In the genomic region with DNA sequence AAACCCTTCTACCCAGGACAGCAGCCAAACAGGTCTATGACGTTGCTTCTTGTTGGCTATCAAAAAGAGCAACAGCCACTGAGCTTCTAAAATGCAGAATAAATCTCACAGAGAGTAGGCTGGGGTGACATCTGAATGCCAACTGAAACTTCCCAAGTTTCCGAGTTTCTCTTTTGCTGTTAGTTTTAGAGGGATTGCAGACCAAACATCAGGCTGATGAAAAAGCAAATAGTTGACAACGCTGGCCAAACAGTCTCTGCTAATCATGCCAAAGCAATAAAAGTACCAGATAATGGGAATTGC, we compare ENCODE assay signal across 7 cellular contexts. TPM values are rescaled to one million over a fixed set of nuclear protein-coding genes. Genes with fewer than 3 reads are reported as not detected.
A peak's percentile ranks its signal among the peaks of the same experiment; 100 is the strongest.
DNase-seq lines count a peak whose midpoint lies in the region; ATAC-seq lines count a peak whose summit lies in the region.

No MANE protein-coding gene starts in this region.

- no peaks in the 10 kb centered on the region for H3K27me3 Mint-ChIP-seq in activated T-helper 17 cell treated with anti-CD3 and anti-CD28 coated beads, Interleukin-2, amount 50 U/mL, for 72 hours
- no peaks in the 10 kb centered on the region for H3K27me3 Mint-ChIP-seq in stimulated activated naive CD8-positive, alpha-beta T cell treated with anti-CD3 and anti-CD28 coated beads, Interleukin-15, amount 100 ng/mL, for 72 hours

- H3K9me3 Mint-ChIP-seq in activated T-helper 17 cell treated with anti-CD3 and anti-CD28 coated beads, Interleukin-2, amount 50 U/mL, for 72 hours = no peaks in the 10 kb centered on the region
- H3K9me3 Mint-ChIP-seq in stimulated activated naive CD8-positive, alpha-beta T cell treated with anti-CD3 and anti-CD28 coated beads, Interleukin-15, amount 100 ng/mL, for 72 hours = no peaks in the 10 kb centered on the region

- H3K27ac Mint-ChIP-seq in activated T-helper 17 cell treated with anti-CD3 and anti-CD28 coated beads, Interleukin-2, amount 50 U/mL, for 72 hours = peak overlapping the region; percentile 98
- H3K27ac Mint-ChIP-seq in stimulated activated naive CD8-positive, alpha-beta T cell treated with anti-CD3 and anti-CD28 coated beads, Interleukin-15, amount 100 ng/mL, for 72 hours = peak overlapping the region; percentile 95 to 98

- no peaks in the 10 kb centered on the region for H3K36me3 Mint-ChIP-seq in activated T-helper 17 cell treated with anti-CD3 and anti-CD28 coated beads, Interleukin-2, amount 50 U/mL, for 72 hours (ENCODE audit: low read depth)

- peaks cover 17% of the 10 kb centered on the region for H3K4me1 Mint-ChIP-seq in activated T-helper 17 cell treated with anti-CD3 and anti-CD28 coated beads, Interleukin-2, amount 50 U/mL, for 72 hours
- peaks cover 19% of the 10 kb centered on the region for H3K4me1 Mint-ChIP-seq in stimulated activated naive CD8-positive, alpha-beta T cell treated with anti-CD3 and anti-CD28 coated beads, Interleukin-15, amount 100 ng/mL, for 72 hours

- DNase-seq in HPDE6-E6E7 (ENCODE audit: extremely low spot score) (peak; percentile 88), SIG-M5 treated with dmso at 0.1 percent for 504 hours (lab: John Stamatoyannopoulos, UW; ENCODE audit: unreplicated experiment) (no peak), NCI-H748 treated with DMSO at 0.1 percent for 48 hours (lab: John Stamatoyannopoulos, UW) (no peak)
- no peak for DNase-seq in stimulated activated naive CD8-positive, alpha-beta T cell treated with anti-CD3 and anti-CD28 coated beads, Interleukin-15, amount 100 ng/mL, for 72 hours

- H3K9ac ChIP-seq in iPS-18a (ENCODE audit: low read length) = peak overlapping the region; percentile 78

- H3K4me1 ChIP-seq in iPS-18a (ENCODE audit: control insufficient read depth, low read depth, low read length) = peaks cover 20% of the 10 kb centered on the region

- peaks cover under 1% of the 10 kb centered on the region for H3K36me3 ChIP-seq in iPS-18a (ENCODE audit: control insufficient read depth, low read depth, low read length)

- H3K4me3 Mint-ChIP-seq in activated T-helper 17 cell treated with anti-CD3 and anti-CD28 coated beads, Interleukin-2, amount 50 U/mL, for 72 hours = peak overlapping the region; percentile 97
- peak overlapping the region; percentile 92 to 99 for H3K4me3 Mint-ChIP-seq in stimulated activated naive CD8-positive, alpha-beta T cell treated with anti-CD3 and anti-CD28 coated beads, Interleukin-15, amount 100 ng/mL, for 72 hours

- H3K9me3 ChIP-seq in iPS-18a (ENCODE audit: control insufficient read depth, low read depth, low read length) = no peaks in the 10 kb centered on the region

- H3K4me3 ChIP-seq in iPS-18a (ENCODE audit: low read length) = peak overlapping the region; percentile 96

- no peak overlapping the region for H3K27ac ChIP-seq in iPS-18a (ENCODE audit: low read length)

- no peak for ATAC-seq in activated T-helper 17 cell treated with anti-CD3 and anti-CD28 coated beads, Interleukin-2, amount 50 U/mL, for 72 hours (replicated peaks)
- ATAC-seq in stimulated activated naive CD8-positive, alpha-beta T cell treated with anti-CD3 and anti-CD28 coated beads, Interleukin-15, amount 100 ng/mL, for 72 hours = no peak
- ATAC-seq in HG03460 (IDR thresholded peaks at IDR 0.05; ENCODE audit: unreplicated experiment) = no peak

- H3K27me3 ChIP-seq in iPS-18a (ENCODE audit: control insufficient read depth, insufficient read depth, low read length) = no peaks in the 10 kb centered on the region

RNA-seq across cellular contexts. Expression of gene CBLB, which starts 0.7 kb away (rescaled TPM):
- total RNA-seq in activated T-helper 17 cell treated with anti-CD3 and anti-CD28 coated beads, Interleukin-2, amount 50 U/mL, for 72 hours = 100 to 1,000 TPM in 1 of 2 donors, 10 to 100 TPM in 1; 41.4 to 110 TPM
